ENCODE assay signal across 9 cellular contexts in the genomic region with DNA sequence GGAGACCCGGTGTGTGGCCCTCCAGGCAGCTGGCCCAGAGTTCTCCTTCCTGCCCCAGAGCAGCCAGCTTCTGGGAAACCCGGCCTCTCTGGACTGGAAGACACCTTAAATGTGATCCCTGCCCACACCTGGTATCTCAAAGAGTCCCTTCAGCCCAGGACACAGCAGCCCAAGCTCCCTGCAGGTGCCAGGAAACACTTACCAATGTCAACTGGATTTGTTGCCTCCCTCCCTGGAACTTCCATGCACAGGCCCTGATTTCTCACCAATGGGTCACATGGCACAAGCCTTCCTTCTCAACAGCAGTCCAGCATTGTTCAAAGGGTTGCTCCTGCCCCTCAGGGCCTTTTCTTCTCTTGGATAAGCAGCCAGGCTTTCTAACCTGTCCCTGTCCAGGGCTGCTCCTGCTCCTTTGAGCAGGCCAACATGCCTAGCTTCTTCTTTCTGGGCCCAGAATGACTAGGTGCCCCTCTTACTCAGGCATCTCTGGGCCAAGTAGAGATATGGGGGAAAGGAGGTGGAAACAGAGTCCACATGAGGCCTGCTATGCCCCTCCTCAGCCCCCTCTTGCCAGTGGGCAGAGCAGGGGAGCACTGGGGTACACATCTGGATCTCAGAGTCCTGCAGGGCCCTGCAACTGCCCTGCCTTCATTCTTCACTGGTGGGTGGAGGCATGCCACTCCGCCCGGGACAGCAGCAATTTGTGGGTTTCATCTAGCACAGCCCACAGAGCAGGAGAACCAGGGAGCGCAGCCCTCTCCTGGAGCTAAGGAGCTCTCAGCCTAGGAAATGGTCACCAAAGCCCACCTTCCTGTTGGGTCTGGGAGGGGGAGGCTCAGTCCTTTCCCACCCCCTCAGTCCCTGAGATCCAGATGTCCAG. TPM values are rescaled to one million over a fixed set of nuclear protein-coding genes. Genes with fewer than 3 reads are reported as not detected.
DNase-seq lines count a peak whose midpoint lies in the region; ATAC-seq, FAIRE-seq and TF ChIP-seq lines count a peak whose summit lies in the region.
"Had no signal": no experiment of that assay in that cellular context is flagged by ENCODE, and none has a peak within 500 bp of the region (broad histone marks: within the 10 kb centered on the region; RNA-seq: fewer than 3 reads in every experiment).

No MANE protein-coding gene starts in this region.

- H3K4me2 ChIP-seq in fibroblast of lung (ENCODE audit: extremely low read depth, insufficient read depth, low read length), result no peak overlapping the region

- in situ Hi-C loops in SK-MEL-5 (cut with HindIII; ENCODE audit: low pct_unique_long_range_greater_than_20kb, low sequenced_read_pairs), result no loop called here

- intact Hi-C loops in CD8-positive, alpha-beta T cell (cut with DNase I, micrococcal nuclease), result no loop called here
- intact Hi-C loops in pancreas (cut with DNase I) (loop anchor here in 2 of 3 donors (5.0 to 10.0 kb wide), 2 partner anchors 33 to 86 kb away; a partner anchor contains a TSS), esophagus squamous epithelium (cut with DNase I) (loop anchor here (5.0 to 10.0 kb wide), 2 partner anchors 33 to 86 kb away; a partner anchor contains a TSS)

- TF ChIP-seq POLR2A in esophagus squamous epithelium (IDR thresholded peaks at IDR 0.05), result no peak

- peaks cover 14% of the 10 kb centered on the region for H3K36me3 ChIP-seq in CD8-positive, alpha-beta T cell (ENCODE audit: insufficient read depth, low read length)
- H3K36me3 ChIP-seq in fibroblast of lung (ENCODE audit: control insufficient read depth, insufficient read depth, low read length) (peaks cover 6% of the 10 kb centered on the region), pancreas (peaks cover 0 to 7% (median 0%) of the 10 kb centered on the region in 3 donors), esophagus squamous epithelium (peaks cover 0 to 33% (median 3%) of the 10 kb centered on the region in 3 donors)

- no peak for ATAC-seq in CD8-positive, alpha-beta T cell
- ATAC-seq in pancreas, result peak in 3 of 4 donors; percentile 9 to 21 (median 17)
- no peak for ATAC-seq in HG03439 (IDR thresholded peaks at IDR 0.05; ENCODE audit: unreplicated experiment)
- no peak for ATAC-seq in HG03025 (IDR thresholded peaks at IDR 0.05; ENCODE audit: low FRiP score, unreplicated experiment)

- peak overlapping the region; percentile 49 for H3K27ac Mint-ChIP-seq in CD8-positive, alpha-beta T cell

- H3K9me3 ChIP-seq in CD8-positive, alpha-beta T cell (ENCODE audit: low read length), result no peaks in the 10 kb centered on the region
- no peaks in the 10 kb centered on the region for H3K9me3 ChIP-seq in fibroblast of lung (ENCODE audit: control insufficient read depth, insufficient read depth, low read depth, low read length)
- H3K9me3 ChIP-seq in pancreas, result no peaks in the 10 kb centered on the region
- H3K9me3 ChIP-seq in esophagus squamous epithelium, result no peaks in the 10 kb centered on the region

- no peak for FAIRE-seq in pancreas (lab: Jason Lieb, UNC)

- H3K79me2 ChIP-seq in fibroblast of lung (ENCODE audit: control insufficient read depth, insufficient read depth, low read length), result peaks cover 22% of the 10 kb centered on the region

- no peak overlapping the region for H2AFZ ChIP-seq in fibroblast of lung (ENCODE audit: low read length)

- no peak overlapping the region for H3K4me3 ChIP-seq in CD8-positive, alpha-beta T cell (ENCODE audit: low read depth, low read length)
- no peak overlapping the region for H3K4me3 ChIP-seq in fibroblast of lung (replicated peaks in 1 of 4; ENCODE audit: control extremely low read depth in 1 of 4, insufficient read depth in 1 of 4, low read depth in 3 of 4, low read length in 4 of 4)
- no peak overlapping the region for H3K4me3 ChIP-seq in pancreas
- no peak overlapping the region for H3K4me3 ChIP-seq in esophagus squamous epithelium

- no peaks in the 10 kb centered on the region for H3K27me3 ChIP-seq in CD8-positive, alpha-beta T cell (ENCODE audit: insufficient read depth, low read length)
- H3K27me3 ChIP-seq in fibroblast of lung (ENCODE audit: control insufficient read depth, insufficient read depth, low read length) (no peaks in the 10 kb centered on the region), pancreas (no peaks in the 10 kb centered on the region), esophagus squamous epithelium (no peaks in the 10 kb centered on the region)

- TF ChIP-seq CTCF in CD8-positive, alpha-beta T cell (IDR thresholded peaks at IDR 0.05), result no peak
- TF ChIP-seq CTCF in fibroblast of lung (conservative IDR thresholded peaks at IDR 0.05 in 1 of 2, IDR thresholded peaks at IDR 0.05 in 1 of 2; ENCODE audit: low read depth in 1 of 2, low read length in 2 of 2) (no peak), pancreas (IDR thresholded peaks at IDR 0.05) (no peak), esophagus squamous epithelium (IDR thresholded peaks at IDR 0.05) (no peak)

- H3K9me3 Mint-ChIP-seq in CD8-positive, alpha-beta T cell, result no peaks in the 10 kb centered on the region

- WGBS in pancreas, 2 donors, result 79 to 81% methylated on average over 5 of the region's 5 CpGs
- whole genome bisulfite sequencing in esophagus squamous epithelium, 2 donors, result 43 to 65% methylated on average over 1 to 2 of the region's 5 CpGs

- H3K27ac ChIP-seq in CD8-positive, alpha-beta T cell (ENCODE audit: low read depth, low read length), result no peak overlapping the region
- H3K27ac ChIP-seq in fibroblast of lung (ENCODE audit: insufficient read depth, low read length), result peak overlapping the region; percentile 7
- H3K27ac ChIP-seq in pancreas, result peak overlapping the region in 3 of 4 donors; percentile 22 to 59 (median 40)
- peak overlapping the region in 2 of 4 donors; percentile 35 to 45 for H3K27ac ChIP-seq in esophagus squamous epithelium

- H4K20me1 ChIP-seq in fibroblast of lung (ENCODE audit: control insufficient read depth, extremely low read depth, insufficient read depth, low read length), result no peaks in the 10 kb centered on the region

- peaks cover 47% of the 10 kb centered on the region for H3K36me3 Mint-ChIP-seq in CD8-positive, alpha-beta T cell

- no peak for DNase-seq in CD8-positive, alpha-beta T cell
- peak; percentile 50 for DNase-seq in SK-MEL-5 (ENCODE audit: low read depth, low spot score)
- DNase-seq in fibroblast of lung (ENCODE audit: low read depth in 2 of 2), result no peak
- DNase-seq in pancreas, result peak in 2 of 6 donors; percentile 30 to 47
- no peak for DNase-seq in NCI-H2171 (lab: John Stamatoyannopoulos, UW)
- no peak for DNase-seq in esophagus squamous epithelium (lab: John Stamatoyannopoulos, UW)
- DNase-seq: stimulated activated naive CD4-positive, alpha-beta T cell had no signal

- H3K9ac ChIP-seq in fibroblast of lung (ENCODE audit: insufficient read depth, low read length), result no peak overlapping the region

- H3K4me1 Mint-ChIP-seq in CD8-positive, alpha-beta T cell (ENCODE audit: low read depth), result peaks cover 67% of the 10 kb centered on the region

- no peaks in the 10 kb centered on the region for H3K27me3 Mint-ChIP-seq in CD8-positive, alpha-beta T cell (ENCODE audit: low read depth)

- peaks cover 52% of the 10 kb centered on the region for H3K4me1 ChIP-seq in CD8-positive, alpha-beta T cell (ENCODE audit: insufficient read depth, low read length)
- H3K4me1 ChIP-seq in fibroblast of lung (ENCODE audit: control insufficient read depth, extremely low read depth, insufficient read depth, low read length) (peaks cover 2% of the 10 kb centered on the region), pancreas (peaks cover 50 to 66% (median 54%) of the 10 kb centered on the region in 3 donors), esophagus squamous epithelium (peaks cover 59 to 93% (median 65%) of the 10 kb centered on the region in 3 donors)

- POLR2A ChIA-PET in CD8-positive, alpha-beta T cell (lab: Charles Lee), result no interaction called here

- no peak overlapping the region for H3K4me3 Mint-ChIP-seq in CD8-positive, alpha-beta T cell

- CTCF ChIA-PET in CD8-positive, alpha-beta T cell (lab: Charles Lee), result interaction anchor here (0.7 to 7.4 kb wide), 4 partner anchors 9 to 86 kb away, joined by 3 to 56 read pairs (median 3); no protein-coding TSS in a partner anchor

RNA-seq across cellular contexts. Expression of a gene that starts 31.4 kb away (rescaled TPM):
- 10 to 100 TPM; 47.6 to 51.9 TPM for total RNA-seq in CD8-positive, alpha-beta T cell
- 60.4 and 76.0 TPM in 2 replicates for total RNA-seq in SK-MEL-5 (2014; rRNA removed; shearing (Covaris generic))
- 116 and 120 TPM in 2 replicates for polyA plus RNA-seq in SK-MEL-5 (2015; cell fraction: cytosol; rRNA removed)
- 36.4 and 37.1 TPM in 2 replicates for polyA plus RNA-seq in SK-MEL-5 (2015; cell fraction: nucleus; rRNA removed)
- total RNA-seq in fibroblast of lung, result 46.2 and 47.7 TPM in 2 replicates
- 53.1 and 54.7 TPM in 2 replicates for polyA plus RNA-seq in fibroblast of lung
- polyA plus RNA-seq in fibroblast of lung (2012), result 111 and 134 TPM in 2 replicates
- polyA minus RNA-seq in fibroblast of lung (ENCODE audit: low replicate concordance), result 6.4 and 13.6 TPM in 2 replicates
- total RNA-seq in pancreas, result 10 to 100 TPM; 26.9 to 64.3 (median 41.4) TPM
- 10 to 100 TPM; 26.0 to 42.3 TPM for polyA plus RNA-seq in pancreas
- 10 to 100 TPM; 40.1 to 71.5 (median 43.8) TPM for total RNA-seq in esophagus squamous epithelium

Comparison
In these comparisons a context has a peak if more than half of its experiments do, and no peak if none do; other contexts are left out.
1. ATAC-seq: peak in pancreas (3 of 4); none in CD8-positive, alpha-beta T cell (single experiment), HG03439 (single experiment) and HG03025 (single experiment).
2. intact Hi-C loops: an anchor here in pancreas (5.0 to 10.0 kb wide) and esophagus squamous epithelium (5.0 to 10.0 kb wide); none called in CD8-positive, alpha-beta T cell.